ENCODE assay signal across 17 cellular contexts in genomic region chr14:61780125-61780524, GRCh38. TPM values are rescaled to one million over a fixed set of nuclear protein-coding genes. Genes with fewer than 3 reads are reported as not detected.
A peak's percentile ranks its signal among the peaks of the same experiment; 100 is the strongest.
DNase-seq lines count a peak whose midpoint lies in the region; ATAC-seq and TF ChIP-seq lines count a peak whose summit lies in the region.
"Had no signal": no experiment of that assay in that cellular context is flagged by ENCODE, and none has a peak within 500 bp of the region (broad histone marks: within the 10 kb centered on the region; RNA-seq: fewer than 3 reads in every experiment).

No MANE protein-coding gene starts in this region.

- peaks cover 48% of the 10 kb centered on the region for H3K4me1 Mint-ChIP-seq in activated naive CD4-positive, alpha-beta T cell treated with anti-CD3 and anti-CD28 coated beads, Interleukin-2, amount 10 ng/mL, durations not matched to agents 7 days and 5 days
- H3K4me1 Mint-ChIP-seq in WTC11: no peaks in the 10 kb centered on the region

- no peaks in the 10 kb centered on the region for H3K27me3 Mint-ChIP-seq in activated naive CD4-positive, alpha-beta T cell treated with anti-CD3 and anti-CD28 coated beads, Interleukin-2, amount 10 ng/mL, durations not matched to agents 7 days and 5 days
- H3K27me3 Mint-ChIP-seq in WTC11 (ENCODE audit: low read depth): no peaks in the 10 kb centered on the region
- H3K27me3 Mint-ChIP-seq: dendritic cell treated with granulocyte-macrophage colony-stimulating factor and Interleukin-4, amounts not matched to agents 40 ng/mL and 50 ng/mL, for 4 days; type B pancreatic cell had no signal

- DNase-seq in activated naive CD4-positive, alpha-beta T cell treated with anti-CD3 and anti-CD28 coated beads, Interleukin-2, amount 10 ng/mL, durations not matched to agents 7 days and 5 days: peak; percentile 42
- no peak for DNase-seq in activated naive CD4-positive, alpha-beta T cell treated with Interleukin-2 at 50 U/mL for 16 hours
- peak; percentile 86 for DNase-seq in Jurkat, Clone E6-1 (ENCODE audit: low read depth, low spot score)
- DNase-seq in stimulated activated naive CD8-positive, alpha-beta T cell treated with anti-CD3 and anti-CD28 coated beads, Interleukin-15, Interleukin-2, amounts not matched to agents 100 U/mL and 50 U/mL, for 24 hours: no peak
- no peak for DNase-seq in WTC11 (ENCODE audit: low spot score)
- no peak for DNase-seq in activated gamma-delta T cell treated with Interleukin-2 at 50 U/mL for 16 hours
- DNase-seq in kidney glomerular epithelial cell (lab: John Stamatoyannopoulos, UW): no peak
- DNase-seq: EL, foreskin fibroblast, NCI-H1105 treated with DMSO at 0.1 percent for 48 hours, NCI-H524, sigmoid colon had no signal

- POLR2A ChIA-PET in WTC11 (lab: Charles Lee): no interaction called here

- peak; percentile 91 for ATAC-seq in GM21723 (IDR thresholded peaks at IDR 0.05; ENCODE audit: unreplicated experiment)
- peak; percentile 65 for ATAC-seq in stimulated activated naive CD8-positive, alpha-beta T cell treated with anti-CD3 and anti-CD28 coated beads, Interleukin-15, Interleukin-2, amounts not matched to agents 100 U/mL and 50 U/mL, for 24 hours
- no peak for ATAC-seq in WTC11

- peaks cover 60% of the 10 kb centered on the region for H3K36me3 Mint-ChIP-seq in activated naive CD4-positive, alpha-beta T cell treated with anti-CD3 and anti-CD28 coated beads, Interleukin-2, amount 10 ng/mL, durations not matched to agents 7 days and 5 days
- peaks cover 74% of the 10 kb centered on the region for H3K36me3 Mint-ChIP-seq in WTC11

- TF ChIP-seq CTCF in WTC11 (IDR thresholded peaks at IDR 0.05): no peak

- peak overlapping the region; percentile 17 for H3K4me3 ChIP-seq in Jurkat, Clone E6-1 (ENCODE audit: low read length)
- H3K4me3 ChIP-seq: sigmoid colon had no signal

- CTCF ChIA-PET in activated naive CD4-positive, alpha-beta T cell treated with anti-CD3 and anti-CD28 coated beads, Interleukin-2, amount 10 ng/mL, durations not matched to agents 7 days and 5 days (lab: Charles Lee): interaction anchor here (0.9 to 2.6 kb wide), 2 partner anchors 18 to 57 kb away, joined by 4 to 13 read pairs; no protein-coding TSS in a partner anchor
- CTCF ChIA-PET in WTC11 (lab: Charles Lee): no interaction called here

- peak overlapping the region; percentile 49 for H3K4me3 Mint-ChIP-seq in activated naive CD4-positive, alpha-beta T cell treated with anti-CD3 and anti-CD28 coated beads, Interleukin-2, amount 10 ng/mL, durations not matched to agents 7 days and 5 days
- H3K4me3 Mint-ChIP-seq in WTC11: no peak overlapping the region
- H3K4me3 Mint-ChIP-seq: dendritic cell treated with granulocyte-macrophage colony-stimulating factor and Interleukin-4, amounts not matched to agents 40 ng/mL and 50 ng/mL, for 4 days; type B pancreatic cell had no signal

- H3K9me3 Mint-ChIP-seq in activated naive CD4-positive, alpha-beta T cell treated with anti-CD3 and anti-CD28 coated beads, Interleukin-2, amount 10 ng/mL, durations not matched to agents 7 days and 5 days: no peaks in the 10 kb centered on the region
- H3K9me3 Mint-ChIP-seq in WTC11: no peaks in the 10 kb centered on the region
- H3K9me3 Mint-ChIP-seq: dendritic cell treated with granulocyte-macrophage colony-stimulating factor and Interleukin-4, amounts not matched to agents 40 ng/mL and 50 ng/mL, for 4 days; type B pancreatic cell had no signal

- peak overlapping the region; percentile 92 for H3K27ac Mint-ChIP-seq in activated naive CD4-positive, alpha-beta T cell treated with anti-CD3 and anti-CD28 coated beads, Interleukin-2, amount 10 ng/mL, durations not matched to agents 7 days and 5 days
- H3K27ac Mint-ChIP-seq in WTC11: no peak overlapping the region
- H3K27ac Mint-ChIP-seq: dendritic cell treated with granulocyte-macrophage colony-stimulating factor and Interleukin-4, amounts not matched to agents 40 ng/mL and 50 ng/mL, for 4 days; type B pancreatic cell had no signal

TF ChIP-seq in WTC11, 78 proteins besides CTCF, POLR2A, EP300 and RAD21 (continues in another document):
- no peak for TF ChIP-seq TCF7 (CRISPR knock-in tag; IDR thresholded peaks at IDR 0.05; ENCODE audit: low read depth)
- TF ChIP-seq, protein P1, sequence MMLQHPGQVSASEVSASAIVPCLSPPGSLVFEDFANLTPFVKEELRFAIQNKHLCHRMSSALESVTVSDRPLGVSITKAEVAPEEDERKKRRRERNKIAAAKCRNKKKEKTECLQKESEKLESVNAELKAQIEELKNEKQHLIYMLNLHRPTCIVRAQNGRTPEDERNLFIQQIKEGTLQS (CRISPR knock-in tag; conservative IDR thresholded peaks at IDR 0.05): no peak
- no peak for TF ChIP-seq NFYB (CRISPR knock-in tag; conservative IDR thresholded peaks at IDR 0.05; ENCODE audit: low read depth)
- TF ChIP-seq E2F1 (CRISPR knock-in tag; IDR thresholded peaks at IDR 0.05): no peak
- TF ChIP-seq, protein P2, sequence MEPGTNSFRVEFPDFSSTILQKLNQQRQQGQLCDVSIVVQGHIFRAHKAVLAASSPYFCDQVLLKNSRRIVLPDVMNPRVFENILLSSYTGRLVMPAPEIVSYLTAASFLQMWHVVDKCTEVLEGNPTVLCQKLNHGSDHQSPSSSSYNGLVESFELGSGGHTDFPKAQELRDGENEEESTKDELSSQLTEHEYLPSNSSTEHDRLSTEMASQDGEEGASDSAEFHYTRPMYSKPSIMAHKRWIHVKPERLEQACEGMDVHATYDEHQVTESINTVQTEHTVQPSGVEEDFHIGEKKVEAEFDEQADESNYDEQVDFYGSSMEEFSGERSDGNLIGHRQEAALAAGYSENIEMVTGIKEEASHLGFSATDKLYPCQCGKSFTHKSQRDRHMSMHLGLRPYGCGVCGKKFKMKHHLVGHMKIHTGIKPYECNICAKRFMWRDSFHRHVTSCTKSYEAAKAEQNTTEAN (CRISPR knock-in tag; IDR thresholded peaks at IDR 0.05): no peak
- no peak for TF ChIP-seq RELA (CRISPR knock-in tag; IDR thresholded peaks at IDR 0.05; ENCODE audit: borderline replicate concordance)
- no peak for TF ChIP-seq GRHL2 (CRISPR knock-in tag; IDR thresholded peaks at IDR 0.05; ENCODE audit: insufficient replicate concordance, severe bottlenecking)
- TF ChIP-seq FOXK1 (CRISPR knock-in tag; IDR thresholded peaks at IDR 0.05): no peak
- TF ChIP-seq, protein P3, sequence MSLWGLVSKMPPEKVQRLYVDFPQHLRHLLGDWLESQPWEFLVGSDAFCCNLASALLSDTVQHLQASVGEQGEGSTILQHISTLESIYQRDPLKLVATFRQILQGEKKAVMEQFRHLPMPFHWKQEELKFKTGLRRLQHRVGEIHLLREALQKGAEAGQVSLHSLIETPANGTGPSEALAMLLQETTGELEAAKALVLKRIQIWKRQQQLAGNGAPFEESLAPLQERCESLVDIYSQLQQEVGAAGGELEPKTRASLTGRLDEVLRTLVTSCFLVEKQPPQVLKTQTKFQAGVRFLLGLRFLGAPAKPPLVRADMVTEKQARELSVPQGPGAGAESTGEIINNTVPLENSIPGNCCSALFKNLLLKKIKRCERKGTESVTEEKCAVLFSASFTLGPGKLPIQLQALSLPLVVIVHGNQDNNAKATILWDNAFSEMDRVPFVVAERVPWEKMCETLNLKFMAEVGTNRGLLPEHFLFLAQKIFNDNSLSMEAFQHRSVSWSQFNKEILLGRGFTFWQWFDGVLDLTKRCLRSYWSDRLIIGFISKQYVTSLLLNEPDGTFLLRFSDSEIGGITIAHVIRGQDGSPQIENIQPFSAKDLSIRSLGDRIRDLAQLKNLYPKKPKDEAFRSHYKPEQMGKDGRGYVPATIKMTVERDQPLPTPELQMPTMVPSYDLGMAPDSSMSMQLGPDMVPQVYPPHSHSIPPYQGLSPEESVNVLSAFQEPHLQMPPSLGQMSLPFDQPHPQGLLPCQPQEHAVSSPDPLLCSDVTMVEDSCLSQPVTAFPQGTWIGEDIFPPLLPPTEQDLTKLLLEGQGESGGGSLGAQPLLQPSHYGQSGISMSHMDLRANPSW (CRISPR knock-in tag; conservative IDR thresholded peaks at IDR 0.05; ENCODE audit: low read depth): no peak
- TF ChIP-seq OVOL2 (CRISPR knock-in tag; IDR thresholded peaks at IDR 0.05; ENCODE audit: borderline replicate concordance): no peak
- TF ChIP-seq, protein P4, sequence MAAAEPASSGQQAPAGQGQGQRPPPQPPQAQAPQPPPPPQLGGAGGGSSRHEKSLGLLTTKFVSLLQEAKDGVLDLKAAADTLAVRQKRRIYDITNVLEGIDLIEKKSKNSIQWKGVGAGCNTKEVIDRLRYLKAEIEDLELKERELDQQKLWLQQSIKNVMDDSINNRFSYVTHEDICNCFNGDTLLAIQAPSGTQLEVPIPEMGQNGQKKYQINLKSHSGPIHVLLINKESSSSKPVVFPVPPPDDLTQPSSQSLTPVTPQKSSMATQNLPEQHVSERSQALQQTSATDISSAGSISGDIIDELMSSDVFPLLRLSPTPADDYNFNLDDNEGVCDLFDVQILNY (CRISPR knock-in tag; IDR thresholded peaks at IDR 0.05): no peak
- TF ChIP-seq, protein P5, sequence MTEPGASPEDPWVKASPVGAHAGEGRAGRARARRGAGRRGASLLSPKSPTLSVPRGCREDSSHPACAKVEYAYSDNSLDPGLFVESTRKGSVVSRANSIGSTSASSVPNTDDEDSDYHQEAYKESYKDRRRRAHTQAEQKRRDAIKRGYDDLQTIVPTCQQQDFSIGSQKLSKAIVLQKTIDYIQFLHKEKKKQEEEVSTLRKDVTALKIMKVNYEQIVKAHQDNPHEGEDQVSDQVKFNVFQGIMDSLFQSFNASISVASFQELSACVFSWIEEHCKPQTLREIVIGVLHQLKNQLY (CRISPR knock-in tag; IDR thresholded peaks at IDR 0.05): no peak
- TF ChIP-seq NR1H2 (CRISPR knock-in tag; IDR thresholded peaks at IDR 0.05): no peak
- no peak for TF ChIP-seq TP53 (CRISPR knock-in tag; IDR thresholded peaks at IDR 0.05)
- no peak for TF ChIP-seq MXD4 (CRISPR knock-in tag; IDR thresholded peaks at IDR 0.05; ENCODE audit: borderline replicate concordance)
- TF ChIP-seq ZNF263 (CRISPR knock-in tag; IDR thresholded peaks at IDR 0.05; ENCODE audit: low read depth): no peak

RNA-seq across cellular contexts. Expression of gene SNAPC1, which starts 17.9 kb away (rescaled TPM):
- polyA plus RNA-seq in Jurkat, Clone E6-1 (2012; ENCODE audit: insufficient read depth, insufficient read length): 10.6 TPM
- total RNA-seq in WTC11 (2021): 9.5 to 10.2 TPM (median 10.1 TPM) in 3 replicates

RNA-seq across cellular contexts. Expression of gene SYT16, which starts 32.4 kb away (rescaled TPM):
- polyA plus RNA-seq in Jurkat, Clone E6-1 (2012; ENCODE audit: insufficient read depth, insufficient read length): not detected
- 2.9 to 4.0 TPM (median 3.6 TPM) in 3 replicates for total RNA-seq in WTC11 (2021)
- total RNA-seq: HT-29, myocyte had no signal

Comparison
In these comparisons a context has a peak if more than half of its experiments do, and no peak if none do; other contexts are left out.
1. DNase-seq: peak in activated naive CD4-positive, alpha-beta T cell treated with anti-CD3 and anti-CD28 coated beads, Interleukin-2, amount 10 ng/mL, durations not matched to agents 7 days and 5 days (single experiment) and Jurkat, Clone E6-1 (single experiment); none in activated naive CD4-positive, alpha-beta T cell treated with Interleukin-2 at 50 U/mL for 16 hours (single experiment), stimulated activated naive CD8-positive, alpha-beta T cell treated with anti-CD3 and anti-CD28 coated beads, Interleukin-15, Interleukin-2, amounts not matched to agents 100 U/mL and 50 U/mL, for 24 hours (single experiment), WTC11 (single experiment), activated gamma-delta T cell treated with Interleukin-2 at 50 U/mL for 16 hours (single experiment) and kidney glomerular epithelial cell (single experiment).